In the genomic region with DNA sequence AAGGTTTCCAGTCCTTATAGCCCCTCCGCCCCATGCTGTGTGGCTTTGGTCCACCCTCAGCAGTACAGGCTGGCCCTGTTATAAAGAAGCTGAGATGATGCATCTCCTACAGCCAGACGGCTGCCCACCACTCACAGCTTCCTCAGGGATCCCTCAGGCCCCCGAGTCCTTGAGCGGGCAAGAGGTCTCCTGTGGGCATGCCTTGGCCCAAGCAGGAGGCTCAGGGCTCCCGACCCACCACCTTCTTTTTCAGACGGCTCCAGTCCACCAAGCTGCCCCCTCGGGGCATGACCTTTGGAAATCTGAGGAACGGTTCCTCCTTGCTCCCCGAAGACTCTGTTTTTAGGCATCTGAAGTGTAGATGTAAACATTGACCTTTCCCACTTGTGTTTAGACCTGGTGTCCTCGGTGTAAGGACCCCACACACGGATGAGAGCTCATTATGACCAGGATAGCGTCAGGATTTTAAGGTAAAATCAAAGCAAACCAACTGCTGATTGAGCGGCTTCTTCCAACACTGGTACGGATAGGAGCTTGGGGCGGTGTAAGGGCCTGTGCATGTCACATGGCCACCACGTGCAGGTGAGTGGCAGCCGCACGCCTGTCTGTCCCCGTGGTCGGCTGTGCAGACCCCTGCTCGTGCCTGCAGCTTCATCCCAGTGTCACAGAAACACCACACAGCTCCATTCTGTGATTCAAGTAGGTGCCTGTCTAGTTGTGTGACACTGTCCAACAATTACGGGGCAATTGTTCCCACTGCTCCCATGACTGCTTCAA, we compare ENCODE assay signal across 20 cellular contexts.
A peak's percentile ranks its signal among the peaks of the same experiment; 100 is the strongest.
DNase-seq lines count a peak whose midpoint lies in the region; ATAC-seq and TF ChIP-seq lines count a peak whose summit lies in the region.
"Had no signal": no experiment of that assay in that cellular context is flagged by ENCODE, and none has a peak within 500 bp of the region (broad histone marks: within the 10 kb centered on the region; RNA-seq: fewer than 3 reads in every experiment).

No MANE protein-coding gene starts in this region.

- H3K9ac ChIP-seq in H9 (ENCODE audit: extremely low read depth, insufficient read length, low read length): no peak overlapping the region
- H3K9ac ChIP-seq in mesenchymal stem cell (ENCODE audit: low read length): no peak overlapping the region

- H3K9me3 ChIP-seq in RWPE2 (ENCODE audit: severe bottlenecking) (no peaks in the 10 kb centered on the region), spleen (no peaks in the 10 kb centered on the region), H9 (ENCODE audit: control insufficient read depth, low read depth, low read length) (no peaks in the 10 kb centered on the region), mesenchymal stem cell (ENCODE audit: control insufficient read depth, low read length) (no peaks in the 10 kb centered on the region)
- H3K9me3 ChIP-seq: MG63, SJCRH30 had no signal

- H3T11ph ChIP-seq in H9 (ENCODE audit: low read length): no peak overlapping the region

- H3K14ac ChIP-seq in H9 (ENCODE audit: insufficient read depth, low read length) (no peak overlapping the region; the same call in 1 of the 2 replicates), mesenchymal stem cell (ENCODE audit: low read length in 2 of 2) (no peak overlapping the region)

- DNase-seq in CD14-positive monocyte (ENCODE audit: low spot score) (peak; percentile 26), RWPE2 (ENCODE audit: low spot score) (peak; percentile 41), nephron progenitor cell (no peak), spleen (peak; percentile 68), H9 (no peak), SKM-1 (lab: John Stamatoyannopoulos, UW; ENCODE audit: unreplicated experiment) (no peak), mesenchymal stem cell (no peak)
- DNase-seq: AML-193; CD4-positive, CD25-positive, alpha-beta regulatory T cell; COR-L47; DMS 273 treated with DMSO at 0.1 percent for 48 hours; HCEC 1CT; Kasumi-1; MG63; NCI-H1048; NCI-H1436; NCI-H1930; NCI-H345; NCI-H524 treated with DMSO at 0.1 percent for 48 hours; SJCRH30 had no signal

- H3K79me1 ChIP-seq in H9 (ENCODE audit: insufficient read depth, low read depth, low read length, poor library complexity, severe bottlenecking) (no peaks in the 10 kb centered on the region), mesenchymal stem cell (replicated peaks; ENCODE audit: low read length, poor library complexity, severe bottlenecking) (no peaks in the 10 kb centered on the region)

- H2BK5ac ChIP-seq in H9 (ENCODE audit: insufficient read length, low read length): no peak overlapping the region
- no peak overlapping the region for H2BK5ac ChIP-seq in mesenchymal stem cell (ENCODE audit: low read depth, low read length, poor library complexity, severe bottlenecking)

- ATAC-seq in RWPE2 (ENCODE audit: low read depth): no peak

- no peak overlapping the region for H2BK120ac ChIP-seq in H9 (ENCODE audit: low read depth, low read length, poor library complexity, severe bottlenecking)
- H2BK120ac ChIP-seq in mesenchymal stem cell (ENCODE audit: low read depth, low read length): no peak overlapping the region

- H2BK12ac ChIP-seq in H9 (ENCODE audit: insufficient read length, low read depth, low read length) (no peak overlapping the region), mesenchymal stem cell (ENCODE audit: low read length in 2 of 2) (no peak overlapping the region)

- H3K27me3 Mint-ChIP-seq in CD14-positive monocyte (ENCODE audit: low read depth in 3 of 3) (peaks cover 0 to 3% (median 0%) of the 10 kb centered on the region in 3 donors), nephron progenitor cell (ENCODE audit: low read depth, poor library complexity) (no peaks in the 10 kb centered on the region), H9 (ENCODE audit: low read depth) (no peaks in the 10 kb centered on the region; the same call in 1 of the 2 replicates)
- H3K27me3 Mint-ChIP-seq: CD4-positive, CD25-positive, alpha-beta regulatory T cell had no signal

- no peak overlapping the region for H3K23ac ChIP-seq in H9 (ENCODE audit: insufficient read length, low read depth, low read length)
- no peak overlapping the region for H3K23ac ChIP-seq in mesenchymal stem cell (ENCODE audit: low read length in 2 of 2)

- no peaks in the 10 kb centered on the region for H3K4me1 ChIP-seq in RWPE2 (ENCODE audit: insufficient read depth, poor library complexity, severe bottlenecking)
- peaks cover 0 to 20% (median 11%) of the 10 kb centered on the region in 6 donors for H3K4me1 ChIP-seq in spleen
- H3K4me1 ChIP-seq in H9 (ENCODE audit: insufficient read depth, low read length): no peaks in the 10 kb centered on the region
- peaks cover 2% of the 10 kb centered on the region for H3K4me1 ChIP-seq in mesenchymal stem cell (ENCODE audit: control insufficient read depth, insufficient read depth, low read depth, low read length)
- H3K4me1 ChIP-seq: SJCRH30 had no signal

- H2AFZ ChIP-seq in H9 (ENCODE audit: low read length) (no peak overlapping the region), mesenchymal stem cell (ENCODE audit: low read depth, low read length) (no peak overlapping the region)

- H3K4me2 ChIP-seq in H9 (ENCODE audit: insufficient read depth, insufficient read length, low read length) (no peak overlapping the region), mesenchymal stem cell (ENCODE audit: low read length, poor library complexity, severe bottlenecking) (no peak overlapping the region)

- H3K27ac ChIP-seq in RWPE2 (ENCODE audit: poor library complexity, severe bottlenecking) (no peak overlapping the region), spleen (no peak overlapping the region), H9 (ENCODE audit: insufficient read length, low read depth, low read length) (no peak overlapping the region), mesenchymal stem cell (ENCODE audit: low read length, poor library complexity, severe bottlenecking) (no peak overlapping the region)
- H3K27ac ChIP-seq: SJCRH30 had no signal

- 94 to 96% (median 96%) methylated on average over 15 to 22 of the region's 22 CpGs for WGBS in spleen, 5 donors
- no CpG with 5 or more reads among the region's 22 CpGs for WGBS in H9 (ENCODE audit: extremely low coverage, insufficient read length, low lambda C conversion rate)
- WGBS in mesenchymal stem cell: 93% methylated on average over 22 of the region's 22 CpGs

- H3K4me3 Mint-ChIP-seq in CD14-positive monocyte: no peak overlapping the region
- H3K4me3 Mint-ChIP-seq in nephron progenitor cell: no peak overlapping the region
- H3K4me3 Mint-ChIP-seq in H9: no peak overlapping the region
- H3K4me3 Mint-ChIP-seq: CD4-positive, CD25-positive, alpha-beta regulatory T cell had no signal

- H3K4me1 Mint-ChIP-seq in CD14-positive monocyte (peaks cover 11% of the 10 kb centered on the region), nephron progenitor cell (peaks cover 29% of the 10 kb centered on the region), H9 (peaks cover 3 to 8% of the 10 kb centered on the region in 2 experiments; a peak in 3 of 4 replicates)

- H3K27ac Mint-ChIP-seq in CD14-positive monocyte (no peak overlapping the region), nephron progenitor cell (peak overlapping the region; percentile 3), H9 (peak overlapping the region in 1 of 3 experiments; percentile 67; a peak in 2 of 7 replicates)

- no peaks in the 10 kb centered on the region for H3K23me2 ChIP-seq in H9 (ENCODE audit: insufficient read length, low read depth, low read length, poor library complexity, severe bottlenecking)

- H2BK20ac ChIP-seq in H9 (ENCODE audit: low read depth, low read length, poor library complexity, severe bottlenecking): no peak overlapping the region

- H4K91ac ChIP-seq in H9 (ENCODE audit: insufficient read length, low read depth, low read length) (no peak overlapping the region), mesenchymal stem cell (ENCODE audit: low read length) (no peak overlapping the region)

- H4K20me1 ChIP-seq in H9 (ENCODE audit: control insufficient read depth, insufficient read depth, insufficient read length): no peaks in the 10 kb centered on the region

- H3K56ac ChIP-seq in H9 (ENCODE audit: insufficient read length, low read depth, low read length): no peak overlapping the region

- intact Hi-C loops in CD14-positive monocyte (cut with micrococcal nuclease): no loop called here
- intact Hi-C loops in spleen (cut with DNase I; ENCODE audit: low total_unique reads): no loop called here

- no peak overlapping the region for H3K18ac ChIP-seq in H9 (ENCODE audit: insufficient read length, low read depth, low read length)
- H3K18ac ChIP-seq in mesenchymal stem cell (ENCODE audit: low read depth in 1 of 2, low read length in 2 of 2): no peak overlapping the region

- H4K8ac ChIP-seq in H9 (replicated peaks; ENCODE audit: insufficient read length, low read depth, low read length) (no peak overlapping the region), mesenchymal stem cell (ENCODE audit: low read length) (no peak overlapping the region)

- no peaks in the 10 kb centered on the region for H3K79me2 ChIP-seq in H9 (ENCODE audit: insufficient read depth, low read length)

- H4K5ac ChIP-seq in H9 (ENCODE audit: insufficient read length, low read depth, low read length): no peak overlapping the region

- H3K36me3 ChIP-seq in RWPE2 (ENCODE audit: low read depth) (no peaks in the 10 kb centered on the region), spleen (peaks cover 0 to 17% (median 0%) of the 10 kb centered on the region in 6 donors), mesenchymal stem cell (ENCODE audit: control insufficient read depth in 1 of 2, insufficient read depth in 2 of 2, low read depth in 1 of 2, low read length in 2 of 2) (peaks cover 0 to 2% of the 10 kb centered on the region in 2 experiments)
- H3K36me3 ChIP-seq: MG63, SJCRH30 had no signal

- H3K27me3 ChIP-seq in RWPE2 (ENCODE audit: insufficient read depth, poor library complexity, severe bottlenecking) (no peaks in the 10 kb centered on the region), spleen (replicated peaks in 1 of 7) (no peaks in the 10 kb centered on the region), H9 (ENCODE audit: insufficient read depth, low read length) (no peaks in the 10 kb centered on the region), mesenchymal stem cell (ENCODE audit: control insufficient read depth in 1 of 2, insufficient read depth in 1 of 2, low read length in 2 of 2) (no peaks in the 10 kb centered on the region)
- H3K27me3 ChIP-seq: MG63, SJCRH30 had no signal

- no peak for TF ChIP-seq POLR2A in spleen (IDR thresholded peaks at IDR 0.05)

- H2BK15ac ChIP-seq in H9 (ENCODE audit: low read depth, low read length) (no peak overlapping the region), mesenchymal stem cell (ENCODE audit: low read depth, poor library complexity, severe bottlenecking) (no peak overlapping the region)

- H3K4me3 ChIP-seq in RWPE2 (ENCODE audit: severe bottlenecking): no peak overlapping the region
- H3K4me3 ChIP-seq in spleen: no peak overlapping the region
- H3K4me3 ChIP-seq in mesenchymal stem cell (ENCODE audit: insufficient read depth in 1 of 2, low read depth in 1 of 2, low read length in 2 of 2): no peak overlapping the region
- H3K4me3 ChIP-seq: MG63, SJCRH30 had no signal

- H3K36me3 Mint-ChIP-seq in CD14-positive monocyte: peaks cover 9 to 12% of the 10 kb centered on the region in 2 donors
- H3K36me3 Mint-ChIP-seq in nephron progenitor cell (ENCODE audit: low read depth): peaks cover 19% of the 10 kb centered on the region
- peaks cover 3 to 5% (median 5%) of the 10 kb centered on the region in 3 experiments; a peak in 3 of 7 replicates for H3K36me3 Mint-ChIP-seq in H9 (ENCODE audit: insufficient read depth in 1 of 3, low read depth in 3 of 3)

- no peak overlapping the region for H2AK5ac ChIP-seq in H9 (ENCODE audit: insufficient read length, low read length)
- H2AK5ac ChIP-seq in mesenchymal stem cell (ENCODE audit: low read length, severe bottlenecking): no peak overlapping the region

- H3K9me3 Mint-ChIP-seq in CD14-positive monocyte (peaks cover 0 to 2% (median 0%) of the 10 kb centered on the region in 7 donors), nephron progenitor cell (no peaks in the 10 kb centered on the region), H9 (no peaks in the 10 kb centered on the region)

- TF ChIP-seq CTCF in CD14-positive monocyte (IDR thresholded peaks at IDR 0.05) (no peak), RWPE2 (IDR thresholded peaks at IDR 0.05; ENCODE audit: poor library complexity, severe bottlenecking) (no peak), nephron progenitor cell (IDR thresholded peaks at IDR 0.05) (no peak), spleen (IDR thresholded peaks at IDR 0.05 in 8 of 11, conservative IDR thresholded peaks at IDR 0.05 in 3 of 11) (no peak), H9 (conservative IDR thresholded peaks at IDR 0.05) (no peak)

- H3K4ac ChIP-seq in H9 (ENCODE audit: low read depth, low read length) (no peak overlapping the region), mesenchymal stem cell (ENCODE audit: low read depth in 1 of 2, low read length in 2 of 2) (no peak overlapping the region)

Comparison
In these comparisons a context has a peak if more than half of its experiments do, and no peak if none do; other contexts are left out.
1. DNase-seq: peak in CD14-positive monocyte (single experiment), RWPE2 (single experiment) and spleen (single experiment); none in nephron progenitor cell (single experiment), H9 (single experiment), SKM-1 (single experiment) and mesenchymal stem cell (single experiment).